ENCODE assay signal across 9 cellular contexts in genomic region chr10:60820093-60820769, GRCh38. TPM values are rescaled to one million over a fixed set of nuclear protein-coding genes. Genes with fewer than 3 reads are reported as not detected.
A peak's percentile ranks its signal among the peaks of the same experiment; 100 is the strongest.
DNase-seq lines count a peak whose midpoint lies in the region; ATAC-seq and TF ChIP-seq lines count a peak whose summit lies in the region.
"Had no signal": no experiment of that assay in that cellular context is flagged by ENCODE, and none has a peak within 500 bp of the region (broad histone marks: within the 10 kb centered on the region; RNA-seq: fewer than 3 reads in every experiment).

No MANE protein-coding gene starts in this region.

- ATAC-seq in HG03432 (IDR thresholded peaks at IDR 0.05; ENCODE audit: unreplicated experiment) = peak; percentile 67
- ATAC-seq in effector memory CD8-positive, alpha-beta T cell (replicated peaks) = peak; percentile 33

- peaks cover 0 to 19% of the 10 kb centered on the region in 2 donors for H3K4me1 ChIP-seq in uterus

- no peak overlapping the region for H3K4me3 Mint-ChIP-seq in effector memory CD8-positive, alpha-beta T cell
- H3K4me3 Mint-ChIP-seq: activated naive CD8-positive, alpha-beta T cell had no signal

- H3K4me3 ChIP-seq in uterus = no peak overlapping the region

- H3K36me3 Mint-ChIP-seq in effector memory CD8-positive, alpha-beta T cell (ENCODE audit: insufficient read depth) = no peaks in the 10 kb centered on the region
- H3K36me3 Mint-ChIP-seq: activated naive CD8-positive, alpha-beta T cell had no signal

- H3K9me3 ChIP-seq in uterus = no peaks in the 10 kb centered on the region

- H3K4me1 Mint-ChIP-seq in effector memory CD8-positive, alpha-beta T cell (ENCODE audit: low read depth in 2 of 2) = peaks cover 0 to 8% of the 10 kb centered on the region in 2 donors

- H3K36me3 ChIP-seq in uterus = no peaks in the 10 kb centered on the region

- H3K27ac ChIP-seq in uterus = peak overlapping the region; percentile 54 to 69

- H3K9me3 Mint-ChIP-seq in effector memory CD8-positive, alpha-beta T cell = no peaks in the 10 kb centered on the region

- peak; percentile 28 to 40 (median 35) for TF ChIP-seq CTCF in uterus (IDR thresholded peaks at IDR 0.05)

- no peak for TF ChIP-seq POLR2A in uterus (IDR thresholded peaks at IDR 0.05)

- intact Hi-C loops in uterus (cut with DNase I; ENCODE audit: low total_unique reads) = no loop called here

- peaks cover 0 to 2% of the 10 kb centered on the region in 2 donors for H3K27me3 Mint-ChIP-seq in effector memory CD8-positive, alpha-beta T cell
- H3K27me3 Mint-ChIP-seq: activated naive CD8-positive, alpha-beta T cell had no signal

- H3K27me3 ChIP-seq in uterus = no peaks in the 10 kb centered on the region

- peak; percentile 1 for DNase-seq in stimulated activated CD4-positive, alpha-beta T cell treated with anti-CD3 and anti-CD28 coated beads, Interleukin-1b, Interleukin-23, amount 100 ng/mL, for 48 hours
- DNase-seq in stimulated activated CD4-positive, alpha-beta T cell treated with anti-CD3 and anti-CD28 coated beads, Interleukin-12 subunit alpha, Interleukin-12 subunit beta, amount 100 ng/mL, for 4 hours = no peak
- no peak for DNase-seq in effector memory CD8-positive, alpha-beta T cell
- DNase-seq in uterus (no peak), NCI-H2081 (lab: John Stamatoyannopoulos, UW) (no peak), NCI-H510A (lab: John Stamatoyannopoulos, UW) (no peak)
- no peak for DNase-seq in activated naive CD4-positive, alpha-beta T cell (lab: John Stamatoyannopoulos, UW)

- H3K27ac Mint-ChIP-seq in effector memory CD8-positive, alpha-beta T cell = peak overlapping the region in 1 of 2 donors; percentile 26
- H3K27ac Mint-ChIP-seq: activated naive CD8-positive, alpha-beta T cell had no signal

RNA-seq across cellular contexts. Expression of gene CDK1, which starts 42.0 kb away (rescaled TPM):
- 10 to 100 TPM in 1 of 4 donors, 1 to 10 TPM in 1, not detected in 2; 3.5 to 98.9 TPM for total RNA-seq in uterus
